Comparison of ENCODE assay signal across 8 cellular contexts in genomic region chr2:75311993-75312392, GRCh38.
DNase-seq lines count a peak whose midpoint lies in the region; ATAC-seq, FAIRE-seq and TF ChIP-seq lines count a peak whose summit lies in the region.

No MANE protein-coding gene starts in this region.

- CTCF ChIA-PET in activated CD4-positive, alpha-beta memory T cell treated with anti-CD3 and anti-CD28 coated beads for 36 hours (lab: Charles Lee): no interaction called here

- FAIRE-seq in GM12891 (lab: Jason Lieb, UNC): peak; percentile 98

- peaks cover 4% of the 10 kb centered on the region for H3K9me3 Mint-ChIP-seq in activated naive CD8-positive, alpha-beta T cell treated with anti-CD3 and anti-CD28 coated beads for 36 hours
- H3K9me3 Mint-ChIP-seq in activated CD4-positive, alpha-beta memory T cell treated with anti-CD3 and anti-CD28 coated beads for 36 hours: no peaks in the 10 kb centered on the region

- DNase-seq in GM12891 (ENCODE audit: insufficient read length, low spot score) (peak; percentile 47), cortex of kidney (lab: John Stamatoyannopoulos, UW) (no peak)
- peak; percentile 3 for DNase-seq in activated naive CD8-positive, alpha-beta T cell treated with anti-CD3 and anti-CD28 coated beads for 36 hours
- DNase-seq in activated naive CD4-positive, alpha-beta T cell (lab: John Stamatoyannopoulos, UW): no peak
- no peak for DNase-seq in activated CD4-positive, alpha-beta memory T cell treated with anti-CD3 and anti-CD28 coated beads for 36 hours
- no peak for DNase-seq in activated CD4-positive, alpha-beta T cell treated with anti-CD3 and anti-CD28 coated beads, Interleukin-2, amount 50 U/mL, for 1 hour

- H3K27me3 Mint-ChIP-seq in activated naive CD8-positive, alpha-beta T cell treated with anti-CD3 and anti-CD28 coated beads for 36 hours: no peaks in the 10 kb centered on the region
- H3K27me3 Mint-ChIP-seq in activated CD4-positive, alpha-beta memory T cell treated with anti-CD3 and anti-CD28 coated beads for 36 hours: peaks cover 3% of the 10 kb centered on the region

- POLR2A ChIA-PET in activated CD4-positive, alpha-beta memory T cell treated with anti-CD3 and anti-CD28 coated beads for 36 hours (lab: Charles Lee): no interaction called here

- peaks cover 25% of the 10 kb centered on the region for H3K36me3 Mint-ChIP-seq in activated naive CD8-positive, alpha-beta T cell treated with anti-CD3 and anti-CD28 coated beads for 36 hours
- no peaks in the 10 kb centered on the region for H3K36me3 Mint-ChIP-seq in activated CD4-positive, alpha-beta memory T cell treated with anti-CD3 and anti-CD28 coated beads for 36 hours

- ATAC-seq in GM21526 (IDR thresholded peaks at IDR 0.05; ENCODE audit: low FRiP score, unreplicated experiment) (peak; percentile 100), HG03558 (IDR thresholded peaks at IDR 0.05; ENCODE audit: extremely low read depth, unreplicated experiment) (peak; percentile 100)

- no peak for TF ChIP-seq POLR2A in GM12891 (IDR thresholded peaks at IDR 0.05; ENCODE audit: low read depth, low read length)

- H3K4me1 Mint-ChIP-seq in activated naive CD8-positive, alpha-beta T cell treated with anti-CD3 and anti-CD28 coated beads for 36 hours: peaks cover 3% of the 10 kb centered on the region
- H3K4me1 Mint-ChIP-seq in activated CD4-positive, alpha-beta memory T cell treated with anti-CD3 and anti-CD28 coated beads for 36 hours (ENCODE audit: low read depth): no peaks in the 10 kb centered on the region

- H3K4me3 Mint-ChIP-seq in activated naive CD8-positive, alpha-beta T cell treated with anti-CD3 and anti-CD28 coated beads for 36 hours: no peak overlapping the region
- no peak overlapping the region for H3K4me3 Mint-ChIP-seq in activated CD4-positive, alpha-beta memory T cell treated with anti-CD3 and anti-CD28 coated beads for 36 hours

- H3K27ac Mint-ChIP-seq in activated naive CD8-positive, alpha-beta T cell treated with anti-CD3 and anti-CD28 coated beads for 36 hours: no peak overlapping the region
- no peak overlapping the region for H3K27ac Mint-ChIP-seq in activated CD4-positive, alpha-beta memory T cell treated with anti-CD3 and anti-CD28 coated beads for 36 hours

- intact Hi-C loops in activated CD4-positive, alpha-beta memory T cell treated with anti-CD3 and anti-CD28 coated beads for 36 hours (cut with micrococcal nuclease): no loop called here

TF ChIP-seq in GM12891, 5 proteins besides CTCF, POLR2A, EP300 and RAD21:
- TF ChIP-seq POU2F2 (IDR thresholded peaks at IDR 0.05; ENCODE audit: low read depth, low read length) (peak; percentile 56; the same call in 1 of the 2 replicates), SPI1 (IDR thresholded peaks at IDR 0.05; ENCODE audit: low read depth, low read length) (peak; percentile 98), PAX5 (IDR thresholded peaks at IDR 0.05; ENCODE audit: insufficient read depth, low read length, severe bottlenecking) (no peak), TAF1 (IDR thresholded peaks at IDR 0.05; ENCODE audit: low read depth, low read length) (no peak)

Comparison
In these comparisons a context has a peak if more than half of its experiments do, and no peak if none do; other contexts are left out.
1. DNase-seq: peak in GM12891 (single experiment) and activated naive CD8-positive, alpha-beta T cell treated with anti-CD3 and anti-CD28 coated beads for 36 hours (single experiment); none in activated naive CD4-positive, alpha-beta T cell (0 of 4), activated CD4-positive, alpha-beta memory T cell treated with anti-CD3 and anti-CD28 coated beads for 36 hours (single experiment), activated CD4-positive, alpha-beta T cell treated with anti-CD3 and anti-CD28 coated beads, Interleukin-2, amount 50 U/mL, for 1 hour (single experiment) and cortex of kidney (single experiment).